ENCODE assay signal across 1 cellular context in the genomic region with DNA sequence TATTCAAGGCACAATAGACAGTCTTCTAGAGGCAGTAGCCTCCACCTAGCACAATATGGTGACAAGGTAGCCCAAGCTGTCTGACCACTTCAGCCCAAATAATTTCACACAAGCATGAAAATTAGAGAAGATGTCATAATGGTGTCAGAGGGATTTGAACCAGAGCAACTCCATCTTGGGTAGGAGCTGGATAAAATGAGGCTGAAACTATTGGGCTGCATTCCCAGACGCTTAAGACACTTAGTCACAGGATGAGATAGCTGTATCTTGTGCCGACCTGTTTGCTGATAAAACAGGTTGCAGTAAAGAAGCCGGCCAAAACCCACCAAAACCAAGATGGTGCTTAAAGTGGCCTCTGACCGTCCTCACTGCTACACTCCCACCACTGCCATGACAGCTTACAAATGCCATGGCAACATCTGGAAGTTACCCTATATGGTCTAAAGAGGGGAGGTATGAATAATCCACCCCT.
TF ChIP-seq lines count a peak whose summit lies in the region.

No MANE protein-coding gene starts in this region.

TF ChIP-seq in HCT116, 20 proteins besides CTCF, POLR2A, EP300 and RAD21 (continued from another document):
- TF ChIP-seq, protein P1, sequence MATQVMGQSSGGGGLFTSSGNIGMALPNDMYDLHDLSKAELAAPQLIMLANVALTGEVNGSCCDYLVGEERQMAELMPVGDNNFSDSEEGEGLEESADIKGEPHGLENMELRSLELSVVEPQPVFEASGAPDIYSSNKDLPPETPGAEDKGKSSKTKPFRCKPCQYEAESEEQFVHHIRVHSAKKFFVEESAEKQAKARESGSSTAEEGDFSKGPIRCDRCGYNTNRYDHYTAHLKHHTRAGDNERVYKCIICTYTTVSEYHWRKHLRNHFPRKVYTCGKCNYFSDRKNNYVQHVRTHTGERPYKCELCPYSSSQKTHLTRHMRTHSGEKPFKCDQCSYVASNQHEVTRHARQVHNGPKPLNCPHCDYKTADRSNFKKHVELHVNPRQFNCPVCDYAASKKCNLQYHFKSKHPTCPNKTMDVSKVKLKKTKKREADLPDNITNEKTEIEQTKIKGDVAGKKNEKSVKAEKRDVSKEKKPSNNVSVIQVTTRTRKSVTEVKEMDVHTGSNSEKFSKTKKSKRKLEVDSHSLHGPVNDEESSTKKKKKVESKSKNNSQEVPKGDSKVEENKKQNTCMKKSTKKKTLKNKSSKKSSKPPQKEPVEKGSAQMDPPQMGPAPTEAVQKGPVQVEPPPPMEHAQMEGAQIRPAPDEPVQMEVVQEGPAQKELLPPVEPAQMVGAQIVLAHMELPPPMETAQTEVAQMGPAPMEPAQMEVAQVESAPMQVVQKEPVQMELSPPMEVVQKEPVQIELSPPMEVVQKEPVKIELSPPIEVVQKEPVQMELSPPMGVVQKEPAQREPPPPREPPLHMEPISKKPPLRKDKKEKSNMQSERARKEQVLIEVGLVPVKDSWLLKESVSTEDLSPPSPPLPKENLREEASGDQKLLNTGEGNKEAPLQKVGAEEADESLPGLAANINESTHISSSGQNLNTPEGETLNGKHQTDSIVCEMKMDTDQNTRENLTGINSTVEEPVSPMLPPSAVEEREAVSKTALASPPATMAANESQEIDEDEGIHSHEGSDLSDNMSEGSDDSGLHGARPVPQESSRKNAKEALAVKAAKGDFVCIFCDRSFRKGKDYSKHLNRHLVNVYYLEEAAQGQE (IDR thresholded peaks at IDR 0.05; ENCODE audit: low read depth): no peak
- TF ChIP-seq ZNF274 (IDR thresholded peaks at IDR 0.05; ENCODE audit: low read depth, low read length): no peak
- no peak for TF ChIP-seq YY1 (IDR thresholded peaks at IDR 0.05; ENCODE audit: extremely low read depth, insufficient replicate concordance, low read depth, low read length)
- no peak for TF ChIP-seq FOSL1 (IDR thresholded peaks at IDR 0.05; ENCODE audit: low read depth)
- TF ChIP-seq EGR1 (IDR thresholded peaks at IDR 0.05; ENCODE audit: low read depth): no peak
- TF ChIP-seq MAX (IDR thresholded peaks at IDR 0.05): no peak
